Comparison of ENCODE assay signal across 8 cellular contexts in genomic region chr9:91089405-91090131, GRCh38.
DNase-seq lines count a peak whose midpoint lies in the region; TF ChIP-seq lines count a peak whose summit lies in the region.

No MANE protein-coding gene starts in this region.

- H3K27me3 ChIP-seq in liver (ENCODE audit: control insufficient read depth in 4 of 4, insufficient read depth in 4 of 4, low read length in 3 of 4), result no peaks in the 10 kb centered on the region

- WGBS in liver, result 35% methylated on average over 6 of the region's 6 CpGs

- H3K27ac ChIP-seq in liver (ENCODE audit: low read depth in 1 of 2, low read length in 2 of 2), result no peak overlapping the region

- H3K4me1 ChIP-seq in liver (ENCODE audit: control insufficient read depth in 4 of 4, insufficient read depth in 4 of 4, low read length in 3 of 4), result no peaks in the 10 kb centered on the region

- no peak overlapping the region for H3K9ac ChIP-seq in liver (ENCODE audit: low read depth in 1 of 2, low read length in 2 of 2)

- H3K4me3 ChIP-seq in liver (ENCODE audit: low read depth in 1 of 3, low read length in 3 of 3), result no peak overlapping the region

- DNase-seq in NCI-H2107 treated with DMSO at 0.1 percent for 48 hours (lab: John Stamatoyannopoulos, UW; ENCODE audit: unreplicated experiment) (peak; percentile 5), NCI-H2107 (lab: John Stamatoyannopoulos, UW) (no peak), NCI-H187 (lab: John Stamatoyannopoulos, UW) (peak; percentile 24 to 54), brain pericyte (ENCODE audit: low read depth, low spot score) (peak; percentile 33), NCI-H1105 (lab: John Stamatoyannopoulos, UW) (no peak), NCI-H2171 treated with DMSO at 0.1 percent for 48 hours (lab: John Stamatoyannopoulos, UW) (no peak)
- no peak for DNase-seq in effector CD4-positive, alpha-beta T cell

- TF ChIP-seq RAD21 in liver (IDR thresholded peaks at IDR 0.05), result peak; percentile 85 to 90

- TF ChIP-seq CTCF in liver (IDR thresholded peaks at IDR 0.05; ENCODE audit: low read depth, low read length, missing input control), result peak; percentile 43

- no peaks in the 10 kb centered on the region for H3K9me3 ChIP-seq in liver (ENCODE audit: control insufficient read depth in 4 of 4, low read length in 3 of 4)

- H3K36me3 ChIP-seq in liver (ENCODE audit: control insufficient read depth in 4 of 4, insufficient read depth in 3 of 4, low read depth in 1 of 4, low read length in 3 of 4), result no peaks in the 10 kb centered on the region

TF ChIP-seq in liver, 16 proteins besides CTCF, POLR2A, EP300 and RAD21:
- no peak for TF ChIP-seq JUND (IDR thresholded peaks at IDR 0.05)
- no peak for TF ChIP-seq TAF1 (conservative IDR thresholded peaks at IDR 0.05)
- TF ChIP-seq FOXA1 (IDR thresholded peaks at IDR 0.05), result no peak
- no peak for TF ChIP-seq YY1 (IDR thresholded peaks at IDR 0.05)
- no peak for TF ChIP-seq FOXA2 (IDR thresholded peaks at IDR 0.05)
- no peak for TF ChIP-seq MAX (IDR thresholded peaks at IDR 0.05)
- no peak for TF ChIP-seq SP1 (IDR thresholded peaks at IDR 0.05)
- TF ChIP-seq, protein P1, sequence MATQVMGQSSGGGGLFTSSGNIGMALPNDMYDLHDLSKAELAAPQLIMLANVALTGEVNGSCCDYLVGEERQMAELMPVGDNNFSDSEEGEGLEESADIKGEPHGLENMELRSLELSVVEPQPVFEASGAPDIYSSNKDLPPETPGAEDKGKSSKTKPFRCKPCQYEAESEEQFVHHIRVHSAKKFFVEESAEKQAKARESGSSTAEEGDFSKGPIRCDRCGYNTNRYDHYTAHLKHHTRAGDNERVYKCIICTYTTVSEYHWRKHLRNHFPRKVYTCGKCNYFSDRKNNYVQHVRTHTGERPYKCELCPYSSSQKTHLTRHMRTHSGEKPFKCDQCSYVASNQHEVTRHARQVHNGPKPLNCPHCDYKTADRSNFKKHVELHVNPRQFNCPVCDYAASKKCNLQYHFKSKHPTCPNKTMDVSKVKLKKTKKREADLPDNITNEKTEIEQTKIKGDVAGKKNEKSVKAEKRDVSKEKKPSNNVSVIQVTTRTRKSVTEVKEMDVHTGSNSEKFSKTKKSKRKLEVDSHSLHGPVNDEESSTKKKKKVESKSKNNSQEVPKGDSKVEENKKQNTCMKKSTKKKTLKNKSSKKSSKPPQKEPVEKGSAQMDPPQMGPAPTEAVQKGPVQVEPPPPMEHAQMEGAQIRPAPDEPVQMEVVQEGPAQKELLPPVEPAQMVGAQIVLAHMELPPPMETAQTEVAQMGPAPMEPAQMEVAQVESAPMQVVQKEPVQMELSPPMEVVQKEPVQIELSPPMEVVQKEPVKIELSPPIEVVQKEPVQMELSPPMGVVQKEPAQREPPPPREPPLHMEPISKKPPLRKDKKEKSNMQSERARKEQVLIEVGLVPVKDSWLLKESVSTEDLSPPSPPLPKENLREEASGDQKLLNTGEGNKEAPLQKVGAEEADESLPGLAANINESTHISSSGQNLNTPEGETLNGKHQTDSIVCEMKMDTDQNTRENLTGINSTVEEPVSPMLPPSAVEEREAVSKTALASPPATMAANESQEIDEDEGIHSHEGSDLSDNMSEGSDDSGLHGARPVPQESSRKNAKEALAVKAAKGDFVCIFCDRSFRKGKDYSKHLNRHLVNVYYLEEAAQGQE (IDR thresholded peaks at IDR 0.05), result no peak
- no peak for TF ChIP-seq GABPA (IDR thresholded peaks at IDR 0.05 in 1 of 2, conservative IDR thresholded peaks at IDR 0.05 in 1 of 2)
- no peak for TF ChIP-seq RXRA (IDR thresholded peaks at IDR 0.05)
- no peak for TF ChIP-seq EGR1 (IDR thresholded peaks at IDR 0.05; ENCODE audit: low read depth in 2 of 2)
- TF ChIP-seq ATF3 (IDR thresholded peaks at IDR 0.05), result no peak
- no peak for TF ChIP-seq NR2F2 (IDR thresholded peaks at IDR 0.05)
- TF ChIP-seq HNF4A (conservative IDR thresholded peaks at IDR 0.05), result no peak
- no peak for TF ChIP-seq ZBTB33 (IDR thresholded peaks at IDR 0.05)
- TF ChIP-seq HNF4G (IDR thresholded peaks at IDR 0.05), result no peak

Comparison
In these comparisons a context has a peak if more than half of its experiments do, and no peak if none do; other contexts are left out.
1. DNase-seq: peak in NCI-H2107 treated with DMSO at 0.1 percent for 48 hours (single experiment), NCI-H187 (2 of 2) and brain pericyte (single experiment); none in NCI-H2107 (single experiment), NCI-H1105 (single experiment), effector CD4-positive, alpha-beta T cell (single experiment) and NCI-H2171 treated with DMSO at 0.1 percent for 48 hours (single experiment).